ENCODE assay signal across 14 cellular contexts in genomic region chr11:123576501-123576900, GRCh38.
A peak's percentile ranks its signal among the peaks of the same experiment; 100 is the strongest.
DNase-seq lines count a peak whose midpoint lies in the region; ATAC-seq and TF ChIP-seq lines count a peak whose summit lies in the region.
"Had no signal": no experiment of that assay in that cellular context is flagged by ENCODE, and none has a peak within 500 bp of the region (broad histone marks: within the 10 kb centered on the region; RNA-seq: fewer than 3 reads in every experiment).

No MANE protein-coding gene starts in this region.

- CTCF ChIA-PET in activated CD4-positive, alpha-beta T cell treated with anti-CD3 and anti-CD28 coated beads for 36 hours (lab: Charles Lee) = interaction anchor here (0.6 to 2.2 kb wide), 35 partner anchors 8 to 1252 kb away, joined by 3 to 16 read pairs (median 3); no protein-coding TSS in a partner anchor

- no peaks in the 10 kb centered on the region for H3K9me3 Mint-ChIP-seq in activated CD4-positive, alpha-beta T cell treated with anti-CD3 and anti-CD28 coated beads, Interleukin-2, amount 10 ng/mL, durations not matched to agents 24 days and 14 days
- H3K9me3 Mint-ChIP-seq in activated CD4-positive, alpha-beta T cell treated with anti-CD3 and anti-CD28 coated beads for 36 hours (ENCODE audit: low read depth) = no peaks in the 10 kb centered on the region
- no peaks in the 10 kb centered on the region for H3K9me3 Mint-ChIP-seq in naive thymus-derived CD8-positive, alpha-beta T cell
- H3K9me3 Mint-ChIP-seq: activated naive CD8-positive, alpha-beta T cell treated with anti-CD3 and anti-CD28 coated beads, Interleukin-2, amount 50 U/mL, for 24 hours; activated T-helper 2 cell treated with anti-CD3 and anti-CD28 coated beads, Interferon-gamma antibody, Interleukin-2, Interleukin-4, amounts not matched to agents 10 μg/mL and 5 μg/mL and 100 μg/mL, durations not matched to agents 14 hours and 24 hours and 36 hours had no signal

- H3K9me2 ChIP-seq in Loucy (replicated peaks; ENCODE audit: low read depth, low read length) = no peaks in the 10 kb centered on the region

- H3K4me3 ChIP-seq in Loucy (ENCODE audit: low read length, poor library complexity, severe bottlenecking) (peak overlapping the region; percentile 44), left ventricle myocardium inferior (no peak overlapping the region)
- H3K4me3 ChIP-seq: Peyer's patch, suprapubic skin had no signal

- no peak for DNase-seq in activated CD4-positive, alpha-beta T cell treated with anti-CD3 and anti-CD28 coated beads, Interleukin-2, amount 10 ng/mL, durations not matched to agents 24 days and 14 days
- no peak for DNase-seq in activated CD4-positive, alpha-beta T cell treated with anti-CD3 and anti-CD28 coated beads for 36 hours
- peak; percentile 18 for DNase-seq in cerebellum (ENCODE audit: low spot score)
- DNase-seq in naive thymus-derived CD8-positive, alpha-beta T cell = no peak
- DNase-seq in NCI-H187 (lab: John Stamatoyannopoulos, UW) = no peak
- DNase-seq in activated CD8-positive, alpha-beta memory T cell treated with anti-CD3 and anti-CD28 coated beads, Interleukin-2, amount 50 U/mL, for 4 hours = no peak
- DNase-seq in left ventricle myocardium inferior = no peak
- DNase-seq: NCI-H1436 treated with DMSO at 0.1 percent for 48 hours had no signal

- H3K36me3 ChIP-seq in Loucy (ENCODE audit: insufficient read depth, low read length) (peaks cover 26% of the 10 kb centered on the region; the same call in 1 of the 2 replicates), left ventricle myocardium inferior (no peaks in the 10 kb centered on the region)
- H3K36me3 ChIP-seq: Peyer's patch, suprapubic skin had no signal

- no peaks in the 10 kb centered on the region for H4K20me1 ChIP-seq in Loucy (ENCODE audit: insufficient read depth, low read length, poor library complexity, severe bottlenecking)

- H3K36me3 Mint-ChIP-seq in activated CD4-positive, alpha-beta T cell treated with anti-CD3 and anti-CD28 coated beads, Interleukin-2, amount 10 ng/mL, durations not matched to agents 24 days and 14 days (ENCODE audit: low read depth) = peaks cover 22% of the 10 kb centered on the region
- no peaks in the 10 kb centered on the region for H3K36me3 Mint-ChIP-seq in activated CD4-positive, alpha-beta T cell treated with anti-CD3 and anti-CD28 coated beads for 36 hours (ENCODE audit: low read depth)
- H3K36me3 Mint-ChIP-seq in naive thymus-derived CD8-positive, alpha-beta T cell = no peaks in the 10 kb centered on the region

- H3K79me2 ChIP-seq in Loucy (ENCODE audit: insufficient read depth, low read length) = 0 out of 2 replicates have a peak, but pooled peaks cover under 1% of the 10 kb centered on the region

- H3K4me1 ChIP-seq in Loucy (ENCODE audit: insufficient read depth, low read length, poor library complexity, severe bottlenecking) = peaks cover 8% of the 10 kb centered on the region
- peaks cover 6% of the 10 kb centered on the region for H3K4me1 ChIP-seq in left ventricle myocardium inferior

- H3K4me2 ChIP-seq in Loucy (ENCODE audit: low read depth, low read length, poor library complexity, severe bottlenecking) = peak overlapping the region; percentile 58

- H3F3A ChIP-seq in Loucy (ENCODE audit: low read depth) = no peaks in the 10 kb centered on the region

- peak overlapping the region; percentile 50 for H2AFZ ChIP-seq in Loucy (ENCODE audit: low read length)

- peaks cover 30% of the 10 kb centered on the region for H3K4me1 Mint-ChIP-seq in activated CD4-positive, alpha-beta T cell treated with anti-CD3 and anti-CD28 coated beads, Interleukin-2, amount 10 ng/mL, durations not matched to agents 24 days and 14 days
- peaks cover 10% of the 10 kb centered on the region for H3K4me1 Mint-ChIP-seq in activated CD4-positive, alpha-beta T cell treated with anti-CD3 and anti-CD28 coated beads for 36 hours
- H3K4me1 Mint-ChIP-seq in naive thymus-derived CD8-positive, alpha-beta T cell = peaks cover 15 to 26% (median 18%) of the 10 kb centered on the region in 4 donors

- POLR2A ChIA-PET in activated CD4-positive, alpha-beta T cell treated with anti-CD3 and anti-CD28 coated beads for 36 hours (lab: Charles Lee) = interaction anchor here (0.6 kb wide), 1 partner anchor 474 kb away, joined by 3 read pairs; no protein-coding TSS in a partner anchor
- POLR2A ChIA-PET in naive thymus-derived CD8-positive, alpha-beta T cell (lab: Charles Lee) = no interaction called here

- H3K4me3 Mint-ChIP-seq in activated CD4-positive, alpha-beta T cell treated with anti-CD3 and anti-CD28 coated beads, Interleukin-2, amount 10 ng/mL, durations not matched to agents 24 days and 14 days = no peak overlapping the region
- no peak overlapping the region for H3K4me3 Mint-ChIP-seq in activated CD4-positive, alpha-beta T cell treated with anti-CD3 and anti-CD28 coated beads for 36 hours
- H3K4me3 Mint-ChIP-seq in naive thymus-derived CD8-positive, alpha-beta T cell = peak overlapping the region in 9 of 10 donors; percentile 0 to 75 (median 54)
- H3K4me3 Mint-ChIP-seq: activated naive CD8-positive, alpha-beta T cell treated with anti-CD3 and anti-CD28 coated beads, Interleukin-2, amount 50 U/mL, for 24 hours had no signal

- no peak overlapping the region for H3K9ac ChIP-seq in Loucy (ENCODE audit: low read depth, low read length, poor library complexity, severe bottlenecking)

- H3K27ac ChIP-seq in left ventricle myocardium inferior (replicated peaks) = no peak overlapping the region
- H3K27ac ChIP-seq: epithelial cell of prostate, Peyer's patch, suprapubic skin had no signal

- no peaks in the 10 kb centered on the region for H3K9me3 ChIP-seq in Loucy (ENCODE audit: insufficient read depth, low read depth, low read length)
- no peaks in the 10 kb centered on the region for H3K9me3 ChIP-seq in left ventricle myocardium inferior (replicated peaks)
- H3K9me3 ChIP-seq: Peyer's patch, suprapubic skin had no signal

- intact Hi-C loops in activated CD4-positive, alpha-beta T cell treated with anti-CD3 and anti-CD28 coated beads, Interleukin-2, amount 10 ng/mL, durations not matched to agents 24 days and 14 days (cut with micrococcal nuclease) = loop anchor here (2.0 kb wide), 1 partner anchor 66 kb away; no protein-coding TSS in a partner anchor
- intact Hi-C loops in activated CD4-positive, alpha-beta T cell treated with anti-CD3 and anti-CD28 coated beads for 36 hours (cut with DNase I, micrococcal nuclease) = loop anchor here in 1 of 2 experiments (2.0 kb wide), 1 partner anchor 276 kb away; no protein-coding TSS in a partner anchor
- intact Hi-C loops in left ventricle myocardium inferior (cut with micrococcal nuclease) = loop anchor here (5.0 kb wide), 1 partner anchor 64 kb away; no protein-coding TSS in a partner anchor

- no peak for ATAC-seq in activated CD4-positive, alpha-beta T cell treated with anti-CD3 and anti-CD28 coated beads for 36 hours
- ATAC-seq in naive thymus-derived CD8-positive, alpha-beta T cell = no peak

- H3K27me3 ChIP-seq in Loucy (ENCODE audit: insufficient read depth, low read length, poor library complexity, severe bottlenecking) (no peaks in the 10 kb centered on the region), left ventricle myocardium inferior (ENCODE audit: low read depth) (peaks cover under 1% of the 10 kb centered on the region)
- H3K27me3 ChIP-seq: Peyer's patch had no signal

- TF ChIP-seq CTCF in Loucy (conservative IDR thresholded peaks at IDR 0.05; ENCODE audit: low read length) (no peak), left ventricle myocardium inferior (IDR thresholded peaks at IDR 0.05; ENCODE audit: borderline replicate concordance) (no peak)

- H3K27ac Mint-ChIP-seq in activated CD4-positive, alpha-beta T cell treated with anti-CD3 and anti-CD28 coated beads, Interleukin-2, amount 10 ng/mL, durations not matched to agents 24 days and 14 days = peak overlapping the region; percentile 31
- H3K27ac Mint-ChIP-seq in activated CD4-positive, alpha-beta T cell treated with anti-CD3 and anti-CD28 coated beads for 36 hours = no peak overlapping the region
- H3K27ac Mint-ChIP-seq in naive thymus-derived CD8-positive, alpha-beta T cell = no peak overlapping the region
- H3K27ac Mint-ChIP-seq: activated naive CD8-positive, alpha-beta T cell treated with anti-CD3 and anti-CD28 coated beads, Interleukin-2, amount 50 U/mL, for 24 hours; activated T-helper 2 cell treated with anti-CD3 and anti-CD28 coated beads, Interferon-gamma antibody, Interleukin-2, Interleukin-4, amounts not matched to agents 10 μg/mL and 5 μg/mL and 100 μg/mL, durations not matched to agents 14 hours and 24 hours and 36 hours had no signal

- no peaks in the 10 kb centered on the region for H3K27me3 Mint-ChIP-seq in activated CD4-positive, alpha-beta T cell treated with anti-CD3 and anti-CD28 coated beads, Interleukin-2, amount 10 ng/mL, durations not matched to agents 24 days and 14 days
- no peaks in the 10 kb centered on the region for H3K27me3 Mint-ChIP-seq in activated CD4-positive, alpha-beta T cell treated with anti-CD3 and anti-CD28 coated beads for 36 hours
- H3K27me3 Mint-ChIP-seq in naive thymus-derived CD8-positive, alpha-beta T cell = peaks cover 0 to 13% (median 4%) of the 10 kb centered on the region in 5 donors

Comparison
In these comparisons a context has a peak if more than half of its experiments do, and no peak if none do; other contexts are left out.
1. H3K4me3 Mint-ChIP-seq: peak in naive thymus-derived CD8-positive, alpha-beta T cell (9 of 10); none in activated CD4-positive, alpha-beta T cell treated with anti-CD3 and anti-CD28 coated beads, Interleukin-2, amount 10 ng/mL, durations not matched to agents 24 days and 14 days (single experiment) and activated CD4-positive, alpha-beta T cell treated with anti-CD3 and anti-CD28 coated beads for 36 hours (single experiment).